ENCODE assay signal across 27 cellular contexts in the genomic region with DNA sequence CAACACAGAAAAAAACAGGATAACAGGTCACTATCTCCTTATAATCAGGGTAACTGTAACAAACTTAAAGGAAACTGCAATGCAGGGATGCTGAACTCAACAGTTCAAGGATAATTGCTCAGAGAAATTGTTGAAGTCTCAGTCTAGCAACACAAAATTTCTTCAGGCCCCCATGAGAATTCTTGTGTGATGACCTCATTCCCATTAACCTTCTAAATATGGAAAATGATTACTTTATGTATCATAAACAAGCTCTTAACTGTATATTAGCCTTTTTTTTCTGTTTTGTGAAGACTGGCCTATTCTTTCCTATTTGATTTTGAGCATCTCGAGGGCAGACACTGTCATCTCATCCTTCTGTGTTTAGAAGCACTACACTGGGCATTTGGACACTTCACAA. TPM values are rescaled to one million over a fixed set of nuclear protein-coding genes. Genes with fewer than 3 reads are reported as not detected.
DNase-seq lines count a peak whose midpoint lies in the region; ATAC-seq, FAIRE-seq and TF ChIP-seq lines count a peak whose summit lies in the region.
"Had no signal": no experiment of that assay in that cellular context is flagged by ENCODE, and none has a peak within 500 bp of the region (broad histone marks: within the 10 kb centered on the region; RNA-seq: fewer than 3 reads in every experiment).

No MANE protein-coding gene starts in this region.

- dilution Hi-C loops in endothelial cell of umbilical vein (cut with MboI; ENCODE audit: extremely low pct_ligation_motif_present, low sequenced_read_pairs), result no loop called here

- no peaks in the 10 kb centered on the region for H3K9me1 ChIP-seq in endothelial cell of umbilical vein (replicated peaks; ENCODE audit: control insufficient read depth, extremely low read depth, insufficient read depth, low read length)

- CTCF ChIA-PET in endothelial cell of umbilical vein (lab: Charles Lee), result no interaction called here

- H3K4me1 ChIP-seq in endothelial cell of umbilical vein (ENCODE audit: control insufficient read depth, extremely low read depth, insufficient read depth, low read length) (peaks cover 22% of the 10 kb centered on the region), upper lobe of left lung (no peaks in the 10 kb centered on the region)

- H3K4me2 ChIP-seq in endothelial cell of umbilical vein (ENCODE audit: insufficient read depth, low read length), result no peak overlapping the region

- DNase-seq in EL (peak; percentile 52), HS-5 (ENCODE audit: low read depth) (peak; percentile 23), endothelial cell of umbilical vein (ENCODE audit: low read depth, low spot score) (peak; percentile 7), stromal cell of bone marrow (ENCODE audit: low read depth) (peak; percentile 22), upper lobe of left lung (no peak), activated gamma-delta T cell treated with Interleukin-2 at 50 U/mL for 16 hours (no peak)
- DNase-seq: GOT3, HCEC 1CT, KG1, NCI-H1092, NCI-H1436, NCI-H187 treated with DMSO at 0.1 percent for 48 hours, NCI-H2107, NCI-H2227 treated with DMSO at 0.1 percent for 48 hours, NCI-H510A, NCI-H748 treated with DMSO at 0.1 percent for 48 hours, SHP77 treated with DMSO at 0.1 percent for 48 hours had no signal

- no peak overlapping the region for H2AFZ ChIP-seq in endothelial cell of umbilical vein (ENCODE audit: low read depth, low read length)

- H3K79me2 ChIP-seq in endothelial cell of umbilical vein (ENCODE audit: control insufficient read depth, insufficient read depth, low read length), result no peaks in the 10 kb centered on the region

- FAIRE-seq in endothelial cell of umbilical vein (lab: Jason Lieb, UNC), result no peak
- FAIRE-seq: A204.1, HepG2 had no signal

- TF ChIP-seq POLR2A in endothelial cell of umbilical vein (IDR thresholded peaks at IDR 0.05; ENCODE audit: low read depth, low read length) (no peak), upper lobe of left lung (IDR thresholded peaks at IDR 0.05) (no peak)

- intact Hi-C loops in endothelial cell of umbilical vein (cut with micrococcal nuclease), result no loop called here

- BruUV-seq in endothelial cell of umbilical vein (replicated peaks; lab: Mats Ljungman, UMichigan), result no TSS peak

- no peaks in the 10 kb centered on the region for H3K36me3 ChIP-seq in endothelial cell of umbilical vein (ENCODE audit: control insufficient read depth in 2 of 2, extremely low read depth in 1 of 2, insufficient read depth in 2 of 2, low read length in 2 of 2)
- no peaks in the 10 kb centered on the region for H3K36me3 ChIP-seq in upper lobe of left lung

- WGBS in upper lobe of left lung, 2 donors, result 73 to 85% methylated on average over 1 of the region's 1 CpG

- H3K9ac ChIP-seq in endothelial cell of umbilical vein (replicated peaks; ENCODE audit: extremely low read depth, insufficient read depth, low read length), result no peak overlapping the region

- H3K27me3 ChIP-seq in endothelial cell of umbilical vein (ENCODE audit: control insufficient read depth in 2 of 2, insufficient read depth in 2 of 2, low read length in 2 of 2) (no peaks in the 10 kb centered on the region), upper lobe of left lung (no peaks in the 10 kb centered on the region)

- ATAC-seq in upper lobe of left lung (ENCODE audit: low FRiP score in 2 of 2) (no peak), HG02870 (IDR thresholded peaks at IDR 0.05; ENCODE audit: unreplicated experiment) (no peak), HG03442 (IDR thresholded peaks at IDR 0.05; ENCODE audit: unreplicated experiment) (no peak)
- ATAC-seq: HepG2, SK-N-SH treated with all-trans-retinoic acid at 6 μM for 48 hours had no signal

- H4K20me1 ChIP-seq in endothelial cell of umbilical vein (replicated peaks; ENCODE audit: control insufficient read depth, extremely low read depth, insufficient read depth, low read length), result no peaks in the 10 kb centered on the region

- TF ChIP-seq CTCF in endothelial cell of umbilical vein (IDR thresholded peaks at IDR 0.05; ENCODE audit: extremely low read depth in 1 of 2, insufficient read depth in 1 of 2, low read depth in 1 of 2, low read length in 2 of 2) (no peak), upper lobe of left lung (IDR thresholded peaks at IDR 0.05) (no peak)

- H3K9me3 ChIP-seq in endothelial cell of umbilical vein (replicated peaks; ENCODE audit: control insufficient read depth, insufficient read depth, low read length) (no peaks in the 10 kb centered on the region), upper lobe of left lung (no peaks in the 10 kb centered on the region)

- no peak overlapping the region for H3K27ac ChIP-seq in endothelial cell of umbilical vein (ENCODE audit: insufficient read depth, low read depth, low read length)
- H3K27ac ChIP-seq in upper lobe of left lung, result no peak overlapping the region
- H3K27ac ChIP-seq: RWPE1 had no signal

- no peak for TF ChIP-seq EP300 in upper lobe of left lung (IDR thresholded peaks at IDR 0.05)

- POLR2A ChIA-PET in endothelial cell of umbilical vein (lab: Charles Lee), result no interaction called here

- H3K4me3 ChIP-seq in endothelial cell of umbilical vein (replicated peaks in 1 of 3; ENCODE audit: insufficient read depth in 1 of 3, low read depth in 1 of 3, low read length in 3 of 3) (no peak overlapping the region), upper lobe of left lung (no peak overlapping the region)

TF ChIP-seq in endothelial cell of umbilical vein, 7 proteins besides CTCF, POLR2A, EP300 and RAD21:
- TF ChIP-seq MYC (IDR thresholded peaks at IDR 0.05; ENCODE audit: low read depth, low read length), result no peak
- TF ChIP-seq POLR2AphosphoS5 (IDR thresholded peaks at IDR 0.05; ENCODE audit: insufficient read depth, low read depth, low read length), result no peak
- TF ChIP-seq GATA2 (IDR thresholded peaks at IDR 0.05; ENCODE audit: insufficient read depth, insufficient read length, low read depth, low read length), result no peak
- no peak for TF ChIP-seq EZH2 (IDR thresholded peaks at IDR 0.05; ENCODE audit: borderline replicate concordance, low read depth, low read length, severe bottlenecking)
- TF ChIP-seq, protein P1, sequence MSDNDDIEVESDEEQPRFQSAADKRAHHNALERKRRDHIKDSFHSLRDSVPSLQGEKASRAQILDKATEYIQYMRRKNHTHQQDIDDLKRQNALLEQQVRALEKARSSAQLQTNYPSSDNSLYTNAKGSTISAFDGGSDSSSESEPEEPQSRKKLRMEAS (IDR thresholded peaks at IDR 0.05; ENCODE audit: insufficient read depth, insufficient read length), result no peak
- peak; percentile 67 for TF ChIP-seq JUN (IDR thresholded peaks at IDR 0.05; ENCODE audit: borderline replicate concordance, insufficient read depth, insufficient read length, low read depth)
- TF ChIP-seq FOS (IDR thresholded peaks at IDR 0.05; ENCODE audit: borderline replicate concordance, insufficient read depth, low read length), result no peak

RNA-seq across cellular contexts. Expression of gene IGF1, which starts 47.1 kb away (rescaled TPM):
- total RNA-seq in endothelial cell of umbilical vein, result 0.85 TPM in 1 of 2 replicates, not detected in the other
- 0.10 and 0.73 TPM in 2 replicates for polyA plus RNA-seq in endothelial cell of umbilical vein
- 0.03 and 0.17 TPM in 2 replicates for polyA plus RNA-seq in endothelial cell of umbilical vein (2011; cell fraction: cytosol; rRNA removed)
- polyA plus RNA-seq in endothelial cell of umbilical vein (2011; cell fraction: nucleus; rRNA removed), result 0.09 and 0.78 TPM in 2 replicates
- polyA plus RNA-seq in endothelial cell of umbilical vein (2012), result not detected in 2 replicates
- 1.1 TPM in 1 of 2 replicates, not detected in the other for polyA minus RNA-seq in endothelial cell of umbilical vein
- polyA minus RNA-seq in endothelial cell of umbilical vein (2011; cell fraction: cytosol; rRNA and poly(A)+ RNA removed), result not detected
- polyA minus RNA-seq in endothelial cell of umbilical vein (2011; cell fraction: nucleus; rRNA and poly(A)+ RNA removed), result 0.87 and 0.91 TPM in 2 replicates
- 10 to 100 TPM in 2 of 6 donors, 1 to 10 TPM in 4; 1.0 to 23.9 (median 5.0) TPM for total RNA-seq in upper lobe of left lung
- total RNA-seq: B cell, Daoy, HepG2, HT-29 had no signal
- polyA plus RNA-seq: CD14-positive monocyte, HepG2 had no signal

Comparison
In these comparisons a context has a peak if more than half of its experiments do, and no peak if none do; other contexts are left out.
1. DNase-seq: peak in EL (single experiment), HS-5 (single experiment), endothelial cell of umbilical vein (single experiment) and stromal cell of bone marrow (single experiment); none in upper lobe of left lung (0 of 2) and activated gamma-delta T cell treated with Interleukin-2 at 50 U/mL for 16 hours (single experiment).